In the genomic region with DNA sequence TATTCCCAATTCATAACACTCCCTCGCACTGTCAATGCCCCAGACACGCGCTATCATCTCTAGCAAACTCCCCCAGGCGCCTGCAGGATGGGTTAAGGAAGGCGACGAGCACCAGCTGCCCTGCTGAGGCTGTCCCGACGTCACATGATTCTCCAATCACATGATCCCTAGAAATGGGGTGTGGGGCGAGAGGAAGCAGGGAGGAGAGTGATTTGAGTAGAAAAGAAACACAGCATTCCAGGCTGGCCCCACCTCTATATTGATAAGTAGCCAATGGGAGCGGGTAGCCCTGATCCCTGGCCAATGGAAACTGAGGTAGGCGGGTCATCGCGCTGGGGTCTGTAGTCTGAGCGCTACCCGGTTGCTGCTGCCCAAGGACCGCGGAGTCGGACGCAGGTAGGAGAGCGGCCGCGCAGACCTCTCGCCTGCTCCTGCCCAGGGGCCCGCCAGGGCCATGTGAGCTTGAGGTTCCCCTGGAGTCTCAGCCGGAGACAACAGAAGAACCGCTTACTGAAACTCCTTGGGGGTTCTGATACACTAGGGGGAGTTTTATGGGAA, we compare ENCODE assay signal across 8 cellular contexts. TPM values are rescaled to one million over a fixed set of nuclear protein-coding genes. Genes with fewer than 3 reads are reported as not detected.
A peak's percentile ranks its signal among the peaks of the same experiment; 100 is the strongest.
DNase-seq lines count a peak whose midpoint lies in the region; ATAC-seq, FAIRE-seq and TF ChIP-seq lines count a peak whose summit lies in the region.

A gene (plus strand): TSS at position 364 of the 558 bp plus-strand sequence. CDS start 3,863 bp downstream, outside the sequence.

- no peak for TF ChIP-seq CTCF in AG04450 (IDR thresholded peaks at IDR 0.05; ENCODE audit: low read depth, low read length)

- H3K9me3 ChIP-seq in AG04450 (ENCODE audit: control insufficient read depth, insufficient read depth, low read length), result no peaks in the 10 kb centered on the region

- H3K27me3 ChIP-seq in AG04450 (ENCODE audit: control insufficient read depth, insufficient read depth, low read length), result peaks cover 4% of the 10 kb centered on the region

- CTCF ChIA-PET in AG04450 (lab: Charles Lee), result interaction anchor here (0.6 to 2.0 kb wide), 14 partner anchors 12 to 473 kb away, joined by 3 to 21 read pairs (median 4); a partner anchor contains a TSS

- peak within 1 kb of the TSS; percentile 11 for H3K27ac ChIP-seq in AG04450 (ENCODE audit: low read depth, low read length)

- peak; percentile 51 for FAIRE-seq in colon (lab: Jason Lieb, UNC)

- peak within 1 kb of the TSS; percentile 98 for H3K4me3 ChIP-seq in AG04450 (ENCODE audit: low read depth, low read length)

- peak; percentile 98 for DNase-seq in AG04450 (ENCODE audit: low read depth, low spot score)
- peak; percentile 99 for DNase-seq in NCI-H524 (lab: John Stamatoyannopoulos, UW)
- peak; percentile 92 for DNase-seq in activated CD4-positive, alpha-beta T cell treated with anti-CD3 and anti-CD28 coated beads for 48 hours
- peak; percentile 98 for DNase-seq in kidney tubule cell (ENCODE audit: low spot score)
- DNase-seq in stimulated activated CD4-positive, alpha-beta T cell treated with anti-CD3 and anti-CD28 coated beads, Interleukin-1b, Interleukin-23, amount 100 ng/mL, for 24 hours (ENCODE audit: low read depth in 4 of 4, low spot score in 1 of 4), result peak; percentile 57 to 83 (median 65)

- POLR2A ChIA-PET in AG04450 (lab: Yijun Ruan, JAX), result interaction anchor here (0.6 to 1.8 kb wide), 6 partner anchors 14 to 221 kb away, joined by 3 to 10 read pairs (median 4); a partner anchor contains a TSS

- ATAC-seq in GM18909 (IDR thresholded peaks at IDR 0.05; ENCODE audit: poor library complexity, unreplicated experiment), result peak; percentile 67
- peak; percentile 64 for ATAC-seq in HG03354 (IDR thresholded peaks at IDR 0.05; ENCODE audit: poor library complexity, severe bottlenecking, unreplicated experiment)

RNA-seq across cellular contexts. Expression of the gene that starts here (rescaled TPM):
- polyA plus RNA-seq in AG04450 (2011; rRNA removed), result 203 and 322 TPM in 2 replicates
- 66.7 and 90.2 TPM in 2 replicates for polyA minus RNA-seq in AG04450 (2011; rRNA and poly(A)+ RNA removed)

Comparison
In these comparisons a context has a peak if more than half of its experiments do, and no peak if none do; other contexts are left out.
1. Peak in every context shown above with its lines: DNase-seq, ATAC-seq, H3K4me3 ChIP-seq and H3K27ac ChIP-seq.